1 cellular context compared by ENCODE assay signal in genomic region chr6:36886948-36887347, GRCh38.
TF ChIP-seq lines count a peak whose summit lies in the region.

No MANE protein-coding gene starts in this region.

TF ChIP-seq in GM12878, 131 proteins besides CTCF, POLR2A, EP300 and RAD21:
- no peak for TF ChIP-seq ZNF622 (IDR thresholded peaks at IDR 0.05)
- TF ChIP-seq MLLT1 (IDR thresholded peaks at IDR 0.05): peak; percentile 71
